8 cellular contexts compared by ENCODE assay signal in genomic region chrX:101051153-101051548, GRCh38. TPM values are rescaled to one million over a fixed set of nuclear protein-coding genes. Genes with fewer than 3 reads are reported as not detected.
DNase-seq lines count a peak whose midpoint lies in the region; ATAC-seq and TF ChIP-seq lines count a peak whose summit lies in the region.

No MANE protein-coding gene starts in this region.

- peak; percentile 9 for ATAC-seq in GM19035 (IDR thresholded peaks at IDR 0.05; ENCODE audit: unreplicated experiment)
- ATAC-seq in HG02973 (IDR thresholded peaks at IDR 0.05; ENCODE audit: unreplicated experiment) = peak; percentile 6
- no peak for ATAC-seq in HG03469 (IDR thresholded peaks at IDR 0.05; ENCODE audit: unreplicated experiment)

- peak overlapping the region; percentile 93 for H3K27ac Mint-ChIP-seq in mesothelial cell of epicardium

- H3K9me3 Mint-ChIP-seq in mesothelial cell of epicardium = peaks cover 9% of the 10 kb centered on the region

- H3K36me3 Mint-ChIP-seq in mesothelial cell of epicardium = peaks cover 5% of the 10 kb centered on the region

- TF ChIP-seq CTCF in astrocyte of the spinal cord (IDR thresholded peaks at IDR 0.05; ENCODE audit: low read depth, low read length) = no peak
- TF ChIP-seq CTCF in mesothelial cell of epicardium (IDR thresholded peaks at IDR 0.05; ENCODE audit: unreplicated experiment) = no peak
- TF ChIP-seq CTCF in GM13977 (IDR thresholded peaks at IDR 0.05; ENCODE audit: extremely low read depth, insufficient read depth, missing control alignments) = no peak
- TF ChIP-seq CTCF in GM10248 (IDR thresholded peaks at IDR 0.05; ENCODE audit: control extremely low read depth, extremely low read depth, low read depth, missing control alignments) = no peak

- DNase-seq in astrocyte of the spinal cord (ENCODE audit: low read depth, low spot score) (no peak), mesothelial cell of epicardium (ENCODE audit: low spot score in 2 of 2, unreplicated experiment in 2 of 2) (no peak), GM13977 (ENCODE audit: low spot score) (no peak), GM10248 (ENCODE audit: extremely low spot score) (no peak), NCI-H446 treated with DMSO at 0.1 percent for 48 hours (lab: John Stamatoyannopoulos, UW) (no peak)

- peaks cover 2% of the 10 kb centered on the region for H3K4me1 Mint-ChIP-seq in mesothelial cell of epicardium

- H3K4me3 ChIP-seq in astrocyte of the spinal cord (ENCODE audit: low read depth, low read length) = peak overlapping the region; percentile 56

- peak overlapping the region; percentile 82 for H3K4me3 Mint-ChIP-seq in mesothelial cell of epicardium

- in situ Hi-C loops in astrocyte of the spinal cord (cut with HindIII; ENCODE audit: low sequenced_read_pairs) (no loop called here), GM13977 (cut with MboI; ENCODE audit: low pct_unique_long_range_greater_than_20kb, low sequenced_read_pairs, unreplicated experiment) (no loop called here)

- CTCF ChIA-PET in GM10248 (lab: Yijun Ruan, JAX) = no interaction called here

- POLR2A ChIA-PET in GM10248 (lab: Yijun Ruan, JAX) = no interaction called here

- H3K27me3 Mint-ChIP-seq in mesothelial cell of epicardium (ENCODE audit: low read depth) = no peaks in the 10 kb centered on the region

RNA-seq across cellular contexts. Expression of gene TRMT2B, which starts 0.8 kb away (rescaled TPM):
- total RNA-seq in mesothelial cell of epicardium = 18.1 to 20.7 TPM (median 18.2 TPM) in 3 replicates

RNA-seq across cellular contexts. Expression of gene TMEM35A, which starts 27.5 kb away (rescaled TPM):
- total RNA-seq in mesothelial cell of epicardium = 6.2 to 6.8 TPM (median 6.7 TPM) in 3 replicates

RNA-seq across cellular contexts. Expression of gene CENPI, which starts 46.9 kb away (rescaled TPM):
- total RNA-seq in mesothelial cell of epicardium = 7.7 to 9.6 TPM (median 8.3 TPM) in 3 replicates
